ENCODE assay signal across 9 cellular contexts in the genomic region with DNA sequence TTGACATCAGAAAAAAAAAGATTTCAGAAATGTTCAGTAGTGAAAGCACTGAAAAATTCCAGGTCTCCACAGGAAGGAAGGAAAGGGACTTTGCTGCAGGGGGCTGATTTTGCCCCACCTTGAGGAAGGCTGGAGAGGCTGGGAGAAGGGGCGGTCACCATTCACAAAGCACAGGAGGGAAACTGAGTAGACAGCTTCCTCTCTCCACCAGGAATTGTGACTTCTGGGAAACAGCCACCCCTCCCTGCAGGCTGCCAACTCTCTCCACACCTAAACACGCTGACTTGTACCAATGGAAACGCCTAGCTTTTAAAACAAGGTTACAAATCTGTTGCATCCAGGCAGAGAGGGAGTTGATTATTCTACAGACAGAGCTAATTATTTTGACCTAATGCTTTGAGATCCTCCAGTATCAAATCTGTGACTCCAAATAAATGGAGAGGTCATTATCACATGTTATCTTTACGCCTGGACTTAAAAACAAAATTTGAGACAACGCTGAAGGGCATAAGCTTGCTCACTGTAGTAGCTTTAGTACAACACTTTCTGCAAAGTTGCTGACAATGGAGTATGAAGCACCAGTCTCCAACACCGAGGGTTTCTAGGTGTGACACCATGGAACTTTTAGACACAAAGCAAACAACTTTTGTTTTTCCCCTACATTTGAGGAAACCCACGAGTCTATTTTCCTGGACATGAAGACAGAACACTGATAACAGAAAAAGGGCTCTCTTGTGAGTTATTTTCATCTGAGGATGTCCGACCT. TPM values are rescaled to one million over a fixed set of nuclear protein-coding genes. Genes with fewer than 3 reads are reported as not detected.
DNase-seq lines count a peak whose midpoint lies in the region; ATAC-seq and TF ChIP-seq lines count a peak whose summit lies in the region.
"Had no signal": no experiment of that assay in that cellular context is flagged by ENCODE, and none has a peak within 500 bp of the region (broad histone marks: within the 10 kb centered on the region; RNA-seq: fewer than 3 reads in every experiment).

No MANE protein-coding gene starts in this region.

- no peaks in the 10 kb centered on the region for H3K27me3 ChIP-seq in CD4-positive, alpha-beta memory T cell (ENCODE audit: insufficient read depth, low read length)
- H3K27me3 ChIP-seq in effector memory CD4-positive, alpha-beta T cell (replicated peaks; ENCODE audit: control insufficient read depth, insufficient read depth, low read length, poor library complexity, severe bottlenecking) = no peaks in the 10 kb centered on the region

- no peaks in the 10 kb centered on the region for H3K36me3 ChIP-seq in CD4-positive, alpha-beta memory T cell (ENCODE audit: insufficient read depth, low read length)
- H3K36me3 ChIP-seq in effector memory CD4-positive, alpha-beta T cell (ENCODE audit: control insufficient read depth, insufficient read depth, low read length) = no peaks in the 10 kb centered on the region

- CTCF ChIA-PET in CD4-positive, alpha-beta memory T cell (lab: Charles Lee; ENCODE audit: partially characterized antibody) = interaction anchor here (0.6 to 3.6 kb wide), 5 partner anchors 10 to 770 kb away, joined by 3 to 26 read pairs (median 6); no protein-coding TSS in a partner anchor

- H3K36me3 Mint-ChIP-seq in CD4-positive, alpha-beta memory T cell = peaks cover 0 to 9% of the 10 kb centered on the region in 2 donors
- peaks cover 6% of the 10 kb centered on the region for H3K36me3 Mint-ChIP-seq in T-helper 1 cell treated with Interleukin-12 subunit alpha and Interleukin-12 subunit beta and Interleukin-4 antibody, amounts not matched to agents 30 μg/mL and 1 μg/mL, for 36 hours (ENCODE audit: low read depth)
- H3K36me3 Mint-ChIP-seq in natural killer cell = no peaks in the 10 kb centered on the region

- DNase-seq in CD4-positive, alpha-beta memory T cell = peak in 3 of 5 donors; percentile 15 to 32 (median 18)
- DNase-seq in effector memory CD4-positive, alpha-beta T cell = no peak
- DNase-seq in natural killer cell = no peak
- no peak for DNase-seq in Kasumi-1 (lab: John Stamatoyannopoulos, UW)
- DNase-seq in NCI-H510A treated with DMSO at 0.1 percent for 48 hours (lab: John Stamatoyannopoulos, UW) = no peak
- no peak for DNase-seq in kidney tubule cell (ENCODE audit: low spot score)

- peak overlapping the region; percentile 84 to 96 (median 91) for H3K27ac Mint-ChIP-seq in CD4-positive, alpha-beta memory T cell
- peak overlapping the region; percentile 67 for H3K27ac Mint-ChIP-seq in T-helper 1 cell treated with Interleukin-12 subunit alpha and Interleukin-12 subunit beta and Interleukin-4 antibody, amounts not matched to agents 30 μg/mL and 1 μg/mL, for 36 hours
- peak overlapping the region; percentile 87 to 92 for H3K27ac Mint-ChIP-seq in natural killer cell

- no peak for TF ChIP-seq CTCF in natural killer cell (IDR thresholded peaks at IDR 0.05)

- peak overlapping the region; percentile 33 for H3K27ac ChIP-seq in CD4-positive, alpha-beta memory T cell (ENCODE audit: low read depth, low read length)
- peak overlapping the region; percentile 59 for H3K27ac ChIP-seq in effector memory CD4-positive, alpha-beta T cell (ENCODE audit: insufficient read depth, low read length, poor library complexity, severe bottlenecking)

- peak overlapping the region in 1 of 2 donors; percentile 12 for H3K4me3 ChIP-seq in CD4-positive, alpha-beta memory T cell (ENCODE audit: low read length in 2 of 2)
- peak overlapping the region; percentile 16 for H3K4me3 ChIP-seq in effector memory CD4-positive, alpha-beta T cell (ENCODE audit: insufficient read depth, low read depth, low read length, poor library complexity, severe bottlenecking)

- H3K4me1 ChIP-seq in CD4-positive, alpha-beta memory T cell (ENCODE audit: insufficient read depth, low read length) = peaks cover 69% of the 10 kb centered on the region
- peaks cover 36% of the 10 kb centered on the region for H3K4me1 ChIP-seq in effector memory CD4-positive, alpha-beta T cell (ENCODE audit: control insufficient read depth, insufficient read depth, low read length, poor library complexity, severe bottlenecking)

- ATAC-seq in natural killer cell = peak; percentile 51 to 59 (median 55)
- ATAC-seq in GM18867 (IDR thresholded peaks at IDR 0.05; ENCODE audit: unreplicated experiment) = no peak
- ATAC-seq: sciatic nerve had no signal

- POLR2A ChIA-PET in CD4-positive, alpha-beta memory T cell (lab: Charles Lee; ENCODE audit: partially characterized antibody) = interaction anchor here (0.9 to 4.9 kb wide), 8 partner anchors 10 to 110 kb away, joined by 3 to 186 read pairs (median 4); no protein-coding TSS in a partner anchor

- intact Hi-C loops in CD4-positive, alpha-beta memory T cell (cut with micrococcal nuclease) = loop anchor here (2.0 kb wide), 2 partner anchors 13 to 43 kb away; a partner anchor contains a TSS
- intact Hi-C loops in natural killer cell (cut with micrococcal nuclease) = loop anchor here (1.0 kb wide), 1 partner anchor 11 kb away; no protein-coding TSS in a partner anchor

- no peaks in the 10 kb centered on the region for H3K27me3 Mint-ChIP-seq in CD4-positive, alpha-beta memory T cell
- H3K27me3 Mint-ChIP-seq in T-helper 1 cell treated with Interleukin-12 subunit alpha and Interleukin-12 subunit beta and Interleukin-4 antibody, amounts not matched to agents 30 μg/mL and 1 μg/mL, for 36 hours (ENCODE audit: low read depth) = peaks cover 5% of the 10 kb centered on the region
- H3K27me3 Mint-ChIP-seq in natural killer cell (ENCODE audit: low read depth in 2 of 2) = no peaks in the 10 kb centered on the region

- peak overlapping the region; percentile 66 to 83 (median 78) for H3K4me3 Mint-ChIP-seq in CD4-positive, alpha-beta memory T cell
- H3K4me3 Mint-ChIP-seq in T-helper 1 cell treated with Interleukin-12 subunit alpha and Interleukin-12 subunit beta and Interleukin-4 antibody, amounts not matched to agents 30 μg/mL and 1 μg/mL, for 36 hours = peak overlapping the region; percentile 36
- peak overlapping the region; percentile 90 for H3K4me3 Mint-ChIP-seq in natural killer cell

- no peaks in the 10 kb centered on the region for H3K9me3 Mint-ChIP-seq in CD4-positive, alpha-beta memory T cell
- H3K9me3 Mint-ChIP-seq in T-helper 1 cell treated with Interleukin-12 subunit alpha and Interleukin-12 subunit beta and Interleukin-4 antibody, amounts not matched to agents 30 μg/mL and 1 μg/mL, for 36 hours = no peaks in the 10 kb centered on the region
- no peaks in the 10 kb centered on the region for H3K9me3 Mint-ChIP-seq in natural killer cell

- H3K9me3 ChIP-seq in CD4-positive, alpha-beta memory T cell (ENCODE audit: control insufficient read depth in 1 of 2, low read length in 2 of 2) = no peaks in the 10 kb centered on the region
- H3K9me3 ChIP-seq in effector memory CD4-positive, alpha-beta T cell (ENCODE audit: control insufficient read depth, low read length) = no peaks in the 10 kb centered on the region

- H3K4me1 Mint-ChIP-seq in CD4-positive, alpha-beta memory T cell = peaks cover 56 to 78% (median 67%) of the 10 kb centered on the region in 4 donors
- peaks cover 35% of the 10 kb centered on the region for H3K4me1 Mint-ChIP-seq in T-helper 1 cell treated with Interleukin-12 subunit alpha and Interleukin-12 subunit beta and Interleukin-4 antibody, amounts not matched to agents 30 μg/mL and 1 μg/mL, for 36 hours (ENCODE audit: low read depth)
- H3K4me1 Mint-ChIP-seq in natural killer cell = peaks cover 43 to 49% of the 10 kb centered on the region in 2 donors

RNA-seq across cellular contexts. Expression of a gene that starts 42.7 kb away (rescaled TPM):
- 100 to 1,000 TPM; 131 to 132 TPM for total RNA-seq in CD4-positive, alpha-beta memory T cell
- polyA plus RNA-seq in CD4-positive, alpha-beta memory T cell = 10 to 100 TPM; 20.9 to 29.0 TPM
- 10 to 100 TPM; 27.2 to 48.6 (median 44.7) TPM for total RNA-seq in natural killer cell

Comparison
In these comparisons a context has a peak if more than half of its experiments do, and no peak if none do; other contexts are left out.
1. DNase-seq: peak in CD4-positive, alpha-beta memory T cell (3 of 5); none in effector memory CD4-positive, alpha-beta T cell (0 of 3), natural killer cell (single experiment), Kasumi-1 (0 of 2), NCI-H510A treated with DMSO at 0.1 percent for 48 hours (single experiment) and kidney tubule cell (single experiment).
2. H3K4me3 Mint-ChIP-seq: peak in every context shown above with its lines; median percentile 90 in natural killer cell; 78 in CD4-positive, alpha-beta memory T cell; 36 in T-helper 1 cell treated with Interleukin-12 subunit alpha and Interleukin-12 subunit beta and Interleukin-4 antibody, amounts not matched to agents 30 μg/mL and 1 μg/mL, for 36 hours.
3. Peak in every context shown above with its lines, with median percentiles within 50 percentile points of each other: H3K27ac Mint-ChIP-seq.